Comparison of ENCODE assay signal across 17 cellular contexts in genomic region chr2:75844651-75845050, GRCh38.
DNase-seq lines count a peak whose midpoint lies in the region; ATAC-seq and TF ChIP-seq lines count a peak whose summit lies in the region.
"Had no signal": no experiment of that assay in that cellular context is flagged by ENCODE, and none has a peak within 500 bp of the region (broad histone marks: within the 10 kb centered on the region; RNA-seq: fewer than 3 reads in every experiment).

No MANE protein-coding gene starts in this region.

- DNase-seq in GM23248, result peak; percentile 5
- DNase-seq in HT1080 (ENCODE audit: low read depth), result peak; percentile 30
- peak; percentile 4 for DNase-seq in non-pigmented ciliary epithelial cell (ENCODE audit: low read depth)
- no peak for DNase-seq in GM13976 (ENCODE audit: low spot score)
- no peak for DNase-seq in H4 (ENCODE audit: low spot score)
- DNase-seq: activated B cell treated with CpG ODN at 0.5 μM for 24 hours; left colon; NCI-H1436; NCI-H2227 treated with DMSO at 0.1 percent for 48 hours; RPMI8226; stimulated activated CD4-positive, alpha-beta T cell treated with anti-CD3 and anti-CD28 coated beads, Interleukin-4, amount 100 ng/mL, for 1 hour; stimulated activated CD8-positive, alpha-beta memory T cell treated with anti-CD3 and anti-CD28 coated beads, Interleukin-4, amount 100 ng/mL, for 48 hours; testis had no signal

- no peak for TF ChIP-seq CTCF in GM13976 (IDR thresholded peaks at IDR 0.05; ENCODE audit: borderline replicate concordance, control extremely low read depth, extremely low read depth, insufficient read depth, missing control alignments)

- H3K9me3 ChIP-seq in GM23248 (ENCODE audit: low read depth), result no peaks in the 10 kb centered on the region
- H3K9me3 ChIP-seq: testis had no signal

- no peaks in the 10 kb centered on the region for H3K4me1 ChIP-seq in GM23248 (ENCODE audit: insufficient read depth)
- H3K4me1 ChIP-seq: testis had no signal

- no peaks in the 10 kb centered on the region for H3F3A ChIP-seq in GM23248 (ENCODE audit: insufficient read depth)

- no peak overlapping the region for H3K4me3 ChIP-seq in GM23248
- H3K4me3 ChIP-seq: cardiac muscle cell, testis had no signal

- no peak overlapping the region for H3K27ac ChIP-seq in GM23248
- H3K27ac ChIP-seq: cardiac muscle cell, testis had no signal

- no peak overlapping the region for H3K9ac ChIP-seq in GM23248

- ATAC-seq in GM18858 (IDR thresholded peaks at IDR 0.05; ENCODE audit: unreplicated experiment) (peak; percentile 84), HG02840 (IDR thresholded peaks at IDR 0.05; ENCODE audit: low FRiP score, unreplicated experiment) (no peak)
- ATAC-seq: left colon, sciatic nerve had no signal

- H2AFZ ChIP-seq in GM23248, result no peak overlapping the region

- no peaks in the 10 kb centered on the region for H4K20me1 ChIP-seq in GM23248 (ENCODE audit: insufficient read depth)

- H3K9me2 ChIP-seq in GM23248 (ENCODE audit: insufficient read depth), result no peaks in the 10 kb centered on the region

- no peaks in the 10 kb centered on the region for H3K36me3 ChIP-seq in GM23248 (ENCODE audit: low read depth)
- H3K36me3 ChIP-seq: cardiac muscle cell had no signal

- in situ Hi-C loops in GM23248 (cut with MboI), result no loop called here
- in situ Hi-C loops in GM13976 (cut with MboI; ENCODE audit: low sequenced_read_pairs, unreplicated experiment), result no loop called here

- no peak overlapping the region for H3K4me2 ChIP-seq in GM23248 (ENCODE audit: unreplicated experiment)

- 0 out of 2 replicates have a peak, but pooled peaks cover 4% of the 10 kb centered on the region for H3K27me3 ChIP-seq in GM23248 (replicated peaks; ENCODE audit: insufficient read depth)
- H3K27me3 ChIP-seq: cardiac muscle cell, testis had no signal

- no peaks in the 10 kb centered on the region for H3K79me2 ChIP-seq in GM23248 (ENCODE audit: insufficient read depth)

Comparison
In these comparisons a context has a peak if more than half of its experiments do, and no peak if none do; other contexts are left out.
1. DNase-seq: peak in GM23248 (single experiment), HT1080 (single experiment) and non-pigmented ciliary epithelial cell (single experiment); none in GM13976 (single experiment) and H4 (single experiment).